In genomic region chr3:45560270-45561020, GRCh38 we compare ENCODE assay signal across 10 cellular contexts. TPM values are rescaled to one million over a fixed set of nuclear protein-coding genes. Genes with fewer than 3 reads are reported as not detected.
A peak's percentile ranks its signal among the peaks of the same experiment; 100 is the strongest.
DNase-seq lines count a peak whose midpoint lies in the region; ATAC-seq and TF ChIP-seq lines count a peak whose summit lies in the region.
"Had no signal": no experiment of that assay in that cellular context is flagged by ENCODE, and none has a peak within 500 bp of the region (broad histone marks: within the 10 kb centered on the region; RNA-seq: fewer than 3 reads in every experiment).

No MANE protein-coding gene starts in this region.

- WGBS in heart right ventricle, 2 donors = 9% methylated on average over 12 of the region's 12 CpGs
- 5 to 10% (median 8%) methylated on average over 12 of the region's 12 CpGs for WGBS in ovary, 3 donors

- ATAC-seq in heart right ventricle = peak; percentile 88 to 95 (median 94)
- ATAC-seq: A549 had no signal

- H3K9me3 ChIP-seq in AG04450 (ENCODE audit: control insufficient read depth, insufficient read depth, low read length) = no peaks in the 10 kb centered on the region
- peaks cover 0 to 5% of the 10 kb centered on the region in 2 donors for H3K9me3 ChIP-seq in ascending aorta
- H3K9me3 ChIP-seq in heart right ventricle = peaks cover 0 to 10% (median 0%) of the 10 kb centered on the region in 11 donors
- H3K9me3 ChIP-seq in ovary = no peaks in the 10 kb centered on the region
- H3K9me3 ChIP-seq: A549 had no signal

- POLR2A ChIA-PET in AG04450 (lab: Yijun Ruan, JAX) = interaction anchor here (0.6 kb wide), 2 partner anchors 418 to 782 kb away, joined by 4 to 6 read pairs; no protein-coding TSS in a partner anchor

- TF ChIP-seq POLR2A in ovary (IDR thresholded peaks at IDR 0.05) = no peak

- CTCF ChIA-PET in AG04450 (lab: Charles Lee) = interaction anchor here (0.6 to 1.9 kb wide), 4 partner anchors 10 to 99 kb away, joined by 3 to 6 read pairs (median 4); no protein-coding TSS in a partner anchor

- intact Hi-C loops in ascending aorta (cut with DNase I) = no loop called here
- intact Hi-C loops in heart right ventricle (cut with DNase I) = loop anchor here in 2 of 10 donors (1.0 to 2.0 kb wide), 2 partner anchors 22 to 33 kb away; no protein-coding TSS in a partner anchor
- intact Hi-C loops in ovary (cut with DNase I) = no loop called here

- H3K4me3 ChIP-seq in AG04450 (ENCODE audit: low read depth, low read length) (no peak overlapping the region), ascending aorta (no peak overlapping the region), heart right ventricle (no peak overlapping the region), ovary (no peak overlapping the region)
- H3K4me3 ChIP-seq: A549 had no signal

- no peak for TF ChIP-seq CTCF in AG04450 (IDR thresholded peaks at IDR 0.05; ENCODE audit: low read depth, low read length)
- TF ChIP-seq CTCF in ascending aorta (IDR thresholded peaks at IDR 0.05) = no peak
- TF ChIP-seq CTCF in heart right ventricle (IDR thresholded peaks at IDR 0.05) = no peak
- no peak for TF ChIP-seq CTCF in ovary (IDR thresholded peaks at IDR 0.05)

- H3K4me1 ChIP-seq in ascending aorta = peaks cover 0 to 16% of the 10 kb centered on the region in 2 donors
- peaks cover 9 to 41% (median 27%) of the 10 kb centered on the region in 9 donors for H3K4me1 ChIP-seq in heart right ventricle
- peaks cover 9% of the 10 kb centered on the region for H3K4me1 ChIP-seq in ovary (ENCODE audit: insufficient read depth)
- H3K4me1 ChIP-seq: A549 had no signal

- no peak for DNase-seq in AG04450 (ENCODE audit: low read depth, low spot score)
- peak; percentile 33 to 85 for DNase-seq in ascending aorta (ENCODE audit: low spot score in 2 of 2)
- DNase-seq in heart right ventricle = peak; percentile 72 to 84
- peak; percentile 53 to 75 (median 71) for DNase-seq in ovary
- DNase-seq in retina = no peak
- no peak for DNase-seq in cerebellum (ENCODE audit: low spot score)
- no peak for DNase-seq in SHP77 (lab: John Stamatoyannopoulos, UW)
- DNase-seq in DMS114 treated with DMSO at 0.1 percent for 48 hours (lab: John Stamatoyannopoulos, UW; ENCODE audit: unreplicated experiment) = no peak
- DNase-seq: NCI-H510A had no signal

- TF ChIP-seq EP300 in ovary (IDR thresholded peaks at IDR 0.05) = no peak

- H3K36me3 ChIP-seq in ascending aorta (no peaks in the 10 kb centered on the region), heart right ventricle (no peaks in the 10 kb centered on the region), ovary (no peaks in the 10 kb centered on the region)

- H3K27ac ChIP-seq in AG04450 (ENCODE audit: low read depth, low read length) = peak overlapping the region; percentile 11
- peak overlapping the region; percentile 80 to 84 for H3K27ac ChIP-seq in ascending aorta
- H3K27ac ChIP-seq in heart right ventricle = peak overlapping the region; percentile 79 to 93 (median 84)
- peak overlapping the region; percentile 22 to 49 for H3K27ac ChIP-seq in ovary
- H3K27ac ChIP-seq: A549 had no signal

- no peaks in the 10 kb centered on the region for H3K27me3 ChIP-seq in AG04450 (ENCODE audit: control insufficient read depth, insufficient read depth, low read length)
- H3K27me3 ChIP-seq in ascending aorta = no peaks in the 10 kb centered on the region
- H3K27me3 ChIP-seq in heart right ventricle = no peaks in the 10 kb centered on the region
- no peaks in the 10 kb centered on the region for H3K27me3 ChIP-seq in ovary

RNA-seq across cellular contexts. Expression of gene LIMD1, which starts 34.1 kb away (rescaled TPM):
- polyA plus RNA-seq in AG04450 (2011; rRNA removed) = 20.7 and 24.3 TPM in 2 replicates
- polyA minus RNA-seq in AG04450 (2011; rRNA and poly(A)+ RNA removed) = 62.8 and 81.7 TPM in 2 replicates
- total RNA-seq in ascending aorta = 36.8 TPM
- total RNA-seq in heart right ventricle = 10 to 100 TPM; 24.1 to 47.6 (median 35.5) TPM
- polyA plus RNA-seq in heart right ventricle = 10 to 100 TPM in 1 of 2 donors, 1 to 10 TPM in 1; 6.1 to 21.7 TPM
- 10 to 100 TPM in 6 of 7 donors, 1 to 10 TPM in 1; 7.5 to 17.5 (median 15.4) TPM for total RNA-seq in ovary
- 1 to 10 TPM; 4.1 to 9.3 TPM for polyA plus RNA-seq in ovary
- total RNA-seq in cerebellum = 11.6 TPM

Comparison
In these comparisons a context has a peak if more than half of its experiments do, and no peak if none do; other contexts are left out.
1. DNase-seq: peak in ascending aorta (2 of 2), heart right ventricle (2 of 2) and ovary (5 of 5); none in AG04450 (single experiment), retina (single experiment), cerebellum (single experiment), SHP77 (0 of 2) and DMS114 treated with DMSO at 0.1 percent for 48 hours (single experiment).
2. H3K27ac ChIP-seq: peak in every context shown above with its lines; median percentile 84 in heart right ventricle; 82 in ascending aorta; 36 in ovary; 11 in AG04450.